1 cellular context compared by ENCODE assay signal in the genomic region with DNA sequence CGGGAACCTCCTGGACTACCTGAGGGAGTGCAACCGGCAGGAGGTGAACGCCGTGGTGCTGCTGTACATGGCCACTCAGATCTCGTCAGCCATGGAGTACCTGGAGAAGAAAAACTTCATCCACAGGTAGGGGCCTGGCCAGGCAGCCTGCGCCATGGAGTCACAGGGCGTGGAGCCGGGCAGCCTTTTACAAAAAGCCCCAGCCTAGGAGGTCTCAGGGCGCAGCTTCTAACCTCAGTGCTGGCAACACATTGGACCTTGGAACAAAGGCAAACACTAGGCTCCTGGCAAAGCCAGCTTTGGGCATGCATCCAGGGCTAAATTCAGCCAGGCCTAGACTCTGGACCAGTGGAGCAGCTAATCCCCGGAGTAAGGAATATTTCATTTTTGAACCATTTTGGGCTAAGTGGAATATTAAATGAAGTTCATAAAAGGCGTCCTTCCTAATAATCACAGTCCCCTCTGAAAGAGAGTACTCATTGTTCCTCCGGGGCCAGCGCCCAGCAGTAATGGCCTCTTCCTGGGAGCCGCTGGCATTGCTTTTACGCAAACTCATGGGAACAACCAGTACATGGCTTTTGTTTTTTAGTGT.
TF ChIP-seq lines count a peak whose summit lies in the region.

No MANE protein-coding gene starts in this region.

TF ChIP-seq in HepG2, 621 proteins besides CTCF, POLR2A, EP300 and RAD21 (continued from another document and continues in another):
- TF ChIP-seq SNAPC4 (CRISPR knock-in tag; IDR thresholded peaks at IDR 0.05): no peak
- no peak for TF ChIP-seq FOXA1 (IDR thresholded peaks at IDR 0.05)
- TF ChIP-seq FOXA1 (CRISPR knock-in tag; IDR thresholded peaks at IDR 0.05): peak; percentile 69
- TF ChIP-seq TFE3 (CRISPR knock-in tag; IDR thresholded peaks at IDR 0.05): no peak
- TF ChIP-seq ZNF460 (CRISPR knock-in tag; IDR thresholded peaks at IDR 0.05; ENCODE audit: borderline replicate concordance): no peak
- TF ChIP-seq ZNF878 (CRISPR knock-in tag; IDR thresholded peaks at IDR 0.05): no peak
- TF ChIP-seq GABPA (IDR thresholded peaks at IDR 0.05; ENCODE audit: low read depth, low read length): no peak
- TF ChIP-seq GABPA (CRISPR knock-in tag; IDR thresholded peaks at IDR 0.05; ENCODE audit: low read depth): no peak
- no peak for TF ChIP-seq RNF2 (conservative IDR thresholded peaks at IDR 0.05; ENCODE audit: low read depth)
- TF ChIP-seq HHEX (CRISPR knock-in tag; IDR thresholded peaks at IDR 0.05): no peak
- no peak for TF ChIP-seq REXO4 (CRISPR knock-in tag; IDR thresholded peaks at IDR 0.05; ENCODE audit: borderline replicate concordance)
- no peak for TF ChIP-seq ZNF850 (CRISPR knock-in tag; conservative IDR thresholded peaks at IDR 0.05)
- TF ChIP-seq ZNF234 (CRISPR knock-in tag; conservative IDR thresholded peaks at IDR 0.05): no peak
- TF ChIP-seq CBFB (CRISPR knock-in tag; IDR thresholded peaks at IDR 0.05): no peak
- no peak for TF ChIP-seq TMF1 (CRISPR knock-in tag; IDR thresholded peaks at IDR 0.05; ENCODE audit: low read depth)
- no peak for TF ChIP-seq HINFP (CRISPR knock-in tag; IDR thresholded peaks at IDR 0.05; ENCODE audit: low read depth)
- no peak for TF ChIP-seq YEATS2 (CRISPR knock-in tag; IDR thresholded peaks at IDR 0.05; ENCODE audit: borderline replicate concordance)
- TF ChIP-seq ZC3H13 (CRISPR knock-in tag; IDR thresholded peaks at IDR 0.05): no peak
- TF ChIP-seq PCBP1 (IDR thresholded peaks at IDR 0.05; ENCODE audit: borderline replicate concordance, low read depth, low read length): no peak
- no peak for TF ChIP-seq SOX6 (IDR thresholded peaks at IDR 0.05)
- no peak; the same call in 1 of the 2 replicates for TF ChIP-seq SOX6 (CRISPR knock-in tag; IDR thresholded peaks at IDR 0.05)
- TF ChIP-seq SRF (IDR thresholded peaks at IDR 0.05; ENCODE audit: low read depth, low read length): peak; percentile 61; the same call in 1 of the 2 replicates
- TF ChIP-seq NR2F6 (IDR thresholded peaks at IDR 0.05): no peak
- peak; percentile 41; the same call in 1 of the 2 replicates for TF ChIP-seq NR2F6 (CRISPR knock-in tag; IDR thresholded peaks at IDR 0.05)
- no peak for TF ChIP-seq ZNF670 (CRISPR knock-in tag; IDR thresholded peaks at IDR 0.05; ENCODE audit: borderline replicate concordance)
- TF ChIP-seq, protein P1, sequence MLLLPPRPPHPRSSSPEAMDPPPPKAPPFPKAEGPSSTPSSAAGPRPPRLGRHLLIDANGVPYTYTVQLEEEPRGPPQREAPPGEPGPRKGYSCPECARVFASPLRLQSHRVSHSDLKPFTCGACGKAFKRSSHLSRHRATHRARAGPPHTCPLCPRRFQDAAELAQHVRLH (CRISPR knock-in tag; IDR thresholded peaks at IDR 0.05; ENCODE audit: borderline replicate concordance, low read depth): no peak
- TF ChIP-seq, protein P2, sequence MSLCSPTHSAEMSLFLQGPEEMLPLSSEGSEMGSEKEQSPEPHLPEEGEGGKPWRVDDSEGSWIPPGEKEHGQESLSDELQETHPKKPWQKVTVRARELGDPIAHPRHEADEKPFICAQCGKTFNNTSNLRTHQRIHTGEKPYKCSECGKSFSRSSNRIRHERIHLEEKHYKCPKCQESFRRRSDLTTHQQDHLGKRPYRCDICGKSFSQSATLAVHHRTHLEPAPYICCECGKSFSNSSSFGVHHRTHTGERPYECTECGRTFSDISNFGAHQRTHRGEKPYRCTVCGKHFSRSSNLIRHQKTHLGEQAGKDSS (CRISPR knock-in tag; IDR thresholded peaks at IDR 0.05; ENCODE audit: borderline replicate concordance, low read depth): no peak
- TF ChIP-seq SOX13 (IDR thresholded peaks at IDR 0.05): no peak
- TF ChIP-seq SOX13 (CRISPR knock-in tag; conservative IDR thresholded peaks at IDR 0.05 in 1 of 2, IDR thresholded peaks at IDR 0.05 in 1 of 2): peak in 1 of 2 experiments; percentile 28; a peak in 1 of 4 replicates
- TF ChIP-seq TEAD3 (CRISPR knock-in tag; optimal IDR thresholded peaks at IDR 0.05; ENCODE audit: borderline replicate concordance): peak; percentile 14
- 0 out of 2 replicates have a peak, but pooled peaks have one; percentile 51 for TF ChIP-seq RFXAP (CRISPR knock-in tag; IDR thresholded peaks at IDR 0.05; ENCODE audit: borderline replicate concordance)
- TF ChIP-seq ZFP37 (CRISPR knock-in tag; IDR thresholded peaks at IDR 0.05; ENCODE audit: borderline replicate concordance): no peak
- TF ChIP-seq, protein P3, sequence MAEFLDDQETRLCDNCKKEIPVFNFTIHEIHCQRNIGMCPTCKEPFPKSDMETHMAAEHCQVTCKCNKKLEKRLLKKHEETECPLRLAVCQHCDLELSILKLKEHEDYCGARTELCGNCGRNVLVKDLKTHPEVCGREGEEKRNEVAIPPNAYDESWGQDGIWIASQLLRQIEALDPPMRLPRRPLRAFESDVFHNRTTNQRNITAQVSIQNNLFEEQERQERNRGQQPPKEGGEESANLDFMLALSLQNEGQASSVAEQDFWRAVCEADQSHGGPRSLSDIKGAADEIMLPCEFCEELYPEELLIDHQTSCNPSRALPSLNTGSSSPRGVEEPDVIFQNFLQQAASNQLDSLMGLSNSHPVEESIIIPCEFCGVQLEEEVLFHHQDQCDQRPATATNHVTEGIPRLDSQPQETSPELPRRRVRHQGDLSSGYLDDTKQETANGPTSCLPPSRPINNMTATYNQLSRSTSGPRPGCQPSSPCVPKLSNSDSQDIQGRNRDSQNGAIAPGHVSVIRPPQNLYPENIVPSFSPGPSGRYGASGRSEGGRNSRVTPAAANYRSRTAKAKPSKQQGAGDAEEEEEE (CRISPR knock-in tag; IDR thresholded peaks at IDR 0.05; ENCODE audit: borderline replicate concordance): no peak
- no peak for TF ChIP-seq HMGA1 (CRISPR knock-in tag; conservative IDR thresholded peaks at IDR 0.05)
- no peak for TF ChIP-seq RELA (CRISPR knock-in tag; IDR thresholded peaks at IDR 0.05)
- TF ChIP-seq, protein P4, sequence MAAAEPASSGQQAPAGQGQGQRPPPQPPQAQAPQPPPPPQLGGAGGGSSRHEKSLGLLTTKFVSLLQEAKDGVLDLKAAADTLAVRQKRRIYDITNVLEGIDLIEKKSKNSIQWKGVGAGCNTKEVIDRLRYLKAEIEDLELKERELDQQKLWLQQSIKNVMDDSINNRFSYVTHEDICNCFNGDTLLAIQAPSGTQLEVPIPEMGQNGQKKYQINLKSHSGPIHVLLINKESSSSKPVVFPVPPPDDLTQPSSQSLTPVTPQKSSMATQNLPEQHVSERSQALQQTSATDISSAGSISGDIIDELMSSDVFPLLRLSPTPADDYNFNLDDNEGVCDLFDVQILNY (CRISPR knock-in tag; conservative IDR thresholded peaks at IDR 0.05): no peak
- no peak for TF ChIP-seq TEAD2 (CRISPR knock-in tag; IDR thresholded peaks at IDR 0.05)
- TF ChIP-seq ZNF777 (CRISPR knock-in tag; IDR thresholded peaks at IDR 0.05): 0 out of 2 replicates have a peak, but pooled peaks have one; percentile 18
- no peak for TF ChIP-seq ATF2 (CRISPR knock-in tag; IDR thresholded peaks at IDR 0.05)
- peak; percentile 85 for TF ChIP-seq HOXA3 (CRISPR knock-in tag; IDR thresholded peaks at IDR 0.05)
- TF ChIP-seq KDM5A (IDR thresholded peaks at IDR 0.05; ENCODE audit: borderline replicate concordance, low read length): no peak
- no peak; the same call in 1 of the 2 replicates for TF ChIP-seq GLI4 (CRISPR knock-in tag; IDR thresholded peaks at IDR 0.05; ENCODE audit: borderline replicate concordance)
- no peak for TF ChIP-seq ATF4 (CRISPR knock-in tag; IDR thresholded peaks at IDR 0.05)
- TF ChIP-seq, protein P5, sequence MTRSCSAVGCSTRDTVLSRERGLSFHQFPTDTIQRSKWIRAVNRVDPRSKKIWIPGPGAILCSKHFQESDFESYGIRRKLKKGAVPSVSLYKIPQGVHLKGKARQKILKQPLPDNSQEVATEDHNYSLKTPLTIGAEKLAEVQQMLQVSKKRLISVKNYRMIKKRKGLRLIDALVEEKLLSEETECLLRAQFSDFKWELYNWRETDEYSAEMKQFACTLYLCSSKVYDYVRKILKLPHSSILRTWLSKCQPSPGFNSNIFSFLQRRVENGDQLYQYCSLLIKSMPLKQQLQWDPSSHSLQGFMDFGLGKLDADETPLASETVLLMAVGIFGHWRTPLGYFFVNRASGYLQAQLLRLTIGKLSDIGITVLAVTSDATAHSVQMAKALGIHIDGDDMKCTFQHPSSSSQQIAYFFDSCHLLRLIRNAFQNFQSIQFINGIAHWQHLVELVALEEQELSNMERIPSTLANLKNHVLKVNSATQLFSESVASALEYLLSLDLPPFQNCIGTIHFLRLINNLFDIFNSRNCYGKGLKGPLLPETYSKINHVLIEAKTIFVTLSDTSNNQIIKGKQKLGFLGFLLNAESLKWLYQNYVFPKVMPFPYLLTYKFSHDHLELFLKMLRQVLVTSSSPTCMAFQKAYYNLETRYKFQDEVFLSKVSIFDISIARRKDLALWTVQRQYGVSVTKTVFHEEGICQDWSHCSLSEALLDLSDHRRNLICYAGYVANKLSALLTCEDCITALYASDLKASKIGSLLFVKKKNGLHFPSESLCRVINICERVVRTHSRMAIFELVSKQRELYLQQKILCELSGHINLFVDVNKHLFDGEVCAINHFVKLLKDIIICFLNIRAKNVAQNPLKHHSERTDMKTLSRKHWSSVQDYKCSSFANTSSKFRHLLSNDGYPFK (CRISPR knock-in tag; IDR thresholded peaks at IDR 0.05; ENCODE audit: borderline replicate concordance): no peak
- no peak for TF ChIP-seq ZNF329 (CRISPR knock-in tag; IDR thresholded peaks at IDR 0.05; ENCODE audit: low read depth)
- peak; percentile 46 for TF ChIP-seq U2AF1 (optimal IDR thresholded peaks at IDR 0.05; ENCODE audit: low read depth, low read length)
